In the genomic region with DNA sequence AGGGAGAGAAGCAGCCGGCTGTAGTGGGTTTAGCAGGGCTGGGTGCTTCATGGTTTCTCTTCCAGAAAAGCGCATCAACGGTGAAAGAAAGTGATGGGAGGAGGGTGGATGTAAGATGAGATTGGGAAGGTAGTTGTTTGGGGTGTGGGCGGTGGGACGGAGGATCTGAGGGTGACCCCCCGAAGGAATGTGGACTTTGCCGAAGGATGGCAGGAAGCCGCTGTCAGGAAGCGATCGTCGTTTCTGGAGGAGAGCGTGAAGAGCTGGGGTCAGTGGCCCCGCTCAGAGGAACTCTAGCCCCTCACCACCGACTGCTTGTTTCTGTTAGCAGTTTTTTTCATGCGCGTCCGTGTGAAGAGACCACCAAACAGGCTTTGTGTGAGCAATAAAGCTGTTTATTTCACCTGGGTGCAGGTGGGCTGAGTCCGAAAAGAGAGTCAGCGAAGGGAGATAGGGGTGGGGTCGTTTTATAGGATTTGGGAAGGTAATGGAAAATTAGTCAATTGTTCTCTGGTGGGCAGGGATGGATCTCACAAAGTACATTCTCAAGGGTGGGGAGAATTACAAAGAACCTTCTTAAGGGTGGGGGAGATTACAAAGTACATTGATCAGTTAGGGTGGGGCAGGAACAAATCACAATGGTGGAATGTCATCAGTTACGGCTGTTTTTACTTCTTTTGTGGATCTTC, we compare ENCODE assay signal across 8 cellular contexts. TPM values are rescaled to one million over a fixed set of nuclear protein-coding genes. Genes with fewer than 3 reads are reported as not detected.
DNase-seq lines count a peak whose midpoint lies in the region; ATAC-seq, FAIRE-seq and TF ChIP-seq lines count a peak whose summit lies in the region.
"Not testable (repeated sequence)": the region's sequence is repeated elsewhere in the genome, so short reads cannot be mapped to it uniquely, and the experiment has no call there.

No MANE protein-coding gene starts in this region.

- H3K36me3 Mint-ChIP-seq in IgD-negative memory B cell, type B pancreatic cell: not testable (repeated sequence)

- not testable (repeated sequence) for H3K36me3 ChIP-seq in ES-I3 (ENCODE audit: insufficient read depth, low read length); HepG2 (replicated peaks in 1 of 2; ENCODE audit: control insufficient read depth in 1 of 2, insufficient read depth in 2 of 2, low read length in 2 of 2); parathyroid adenoma (ENCODE audit: control insufficient read depth, insufficient read depth, low read length)
- H3K36me3 ChIP-seq in K562 (ENCODE audit: control insufficient read depth, insufficient read depth, low read length): peaks cover 36% of the 10 kb centered on the region

- peak overlapping the region; percentile 92 to 98 (median 96) for H3K4me3 Mint-ChIP-seq in IgD-negative memory B cell
- H3K4me3 Mint-ChIP-seq in type B pancreatic cell: peak overlapping the region; percentile 97

- in situ Hi-C loops in K562 (cut with MboI); HepG2 (cut with HindIII; ENCODE audit: extremely low pct_ligation_motif_present, low pct_unique_long_range_greater_than_20kb): not testable (repeated sequence)

- not testable (repeated sequence) for H3K9me3 ChIP-seq in ES-I3 (ENCODE audit: control insufficient read depth, insufficient read depth, low read length); K562 (replicated peaks; ENCODE audit: control insufficient read depth, insufficient read depth, low read depth, low read length); HepG2 (ENCODE audit: low read length); parathyroid adenoma (ENCODE audit: control insufficient read depth, low read length)

- peaks cover 16% of the 10 kb centered on the region for H3K9me1 ChIP-seq in K562 (ENCODE audit: control insufficient read depth, insufficient read depth, low read length)

- POLR2A ChIA-PET in K562 (lab: Yijun Ruan, JAX) (interaction anchor here (0.5 to 39.5 kb wide), 32 partner anchors 9 to 1359 kb away, joined by 3 to 1693 read pairs (median 4); a partner anchor contains a TSS), HepG2 (lab: Yijun Ruan, JAX) (interaction anchor here (0.9 to 2.1 kb wide), 4 partner anchors 14 to 44 kb away, joined by 3 to 16 read pairs (median 4); no protein-coding TSS in a partner anchor)

- ATAC-seq in K562: peak; percentile 5
- ATAC-seq in HepG2: peak; percentile 31

- H3K4me1 ChIP-seq in ES-I3 (ENCODE audit: insufficient read depth, low read length): peaks cover 33% of the 10 kb centered on the region
- peaks cover 47 to 49% of the 10 kb centered on the region in 2 experiments for H3K4me1 ChIP-seq in K562 (replicated peaks in 1 of 2; ENCODE audit: control insufficient read depth in 2 of 2, insufficient read depth in 2 of 2, low read length in 2 of 2)
- peaks cover 47% of the 10 kb centered on the region for H3K4me1 ChIP-seq in HepG2 (ENCODE audit: insufficient read depth, low read length)
- not testable (repeated sequence) for H3K4me1 ChIP-seq in parathyroid adenoma

- H3K9ac ChIP-seq in ES-I3 (ENCODE audit: low read depth, low read length) (peak overlapping the region; percentile 88), K562 (ENCODE audit: insufficient read depth in 1 of 2, low read depth in 2 of 2, low read length in 2 of 2) (peak overlapping the region; percentile 88 to 96), HepG2 (ENCODE audit: insufficient read depth, low read depth, low read length) (peak overlapping the region; percentile 94), parathyroid adenoma (peak overlapping the region; percentile 72)

- peak overlapping the region; percentile 92 to 96 (median 94) for H3K27ac Mint-ChIP-seq in IgD-negative memory B cell
- H3K27ac Mint-ChIP-seq in type B pancreatic cell: peak overlapping the region; percentile 98

- not testable (repeated sequence) for TF ChIP-seq RAD21 in K562 (CRISPR knock-in tag; conservative IDR thresholded peaks at IDR 0.05 in 1 of 2, IDR thresholded peaks at IDR 0.05 in 1 of 2); HepG2 (CRISPR knock-in tag; IDR thresholded peaks at IDR 0.05)

- H3K4me3 ChIP-seq in K562 (peak overlapping the region; percentile 53), fibroblast of mammary gland (ENCODE audit: control insufficient read depth, low read depth, low read length) (peak overlapping the region; percentile 79), HepG2 (replicated peaks in 1 of 3; ENCODE audit: insufficient read depth in 1 of 3, low read depth in 2 of 3, low read length in 3 of 3) (peak overlapping the region; percentile 92 to 94 (median 93)), parathyroid adenoma (ENCODE audit: low read depth, low read length) (peak overlapping the region; percentile 97)

- H2AFZ ChIP-seq in K562 (ENCODE audit: low read depth, low read length) (peak overlapping the region; percentile 96), parathyroid adenoma (peak overlapping the region; percentile 86)
- not testable (repeated sequence) for H2AFZ ChIP-seq in HepG2 (ENCODE audit: low read length)

- 1% methylated on average over 21 of the region's 21 CpGs for WGBS in K562 (ENCODE audit: insufficient coverage, low coverage, missing lambda C conversion rate)
- WGBS in HepG2 (ENCODE audit: low lambda C conversion rate): under 1% methylated on average over 21 of the region's 21 CpGs

- TF ChIP-seq POLR2A in K562 (conservative IDR thresholded peaks at IDR 0.05); HepG2 (IDR thresholded peaks at IDR 0.05; ENCODE audit: insufficient read depth in 1 of 2, low read depth in 2 of 2, low read length in 2 of 2): not testable (repeated sequence)

- H3K27ac ChIP-seq in VCaP (peak overlapping the region; percentile 88), K562 (ENCODE audit: extremely low read depth, low read depth, low read length) (peak overlapping the region; percentile 82), HepG2 (ENCODE audit: extremely low read length, insufficient read depth, low read length) (peak overlapping the region; percentile 87), parathyroid adenoma (peak overlapping the region; percentile 76)

- CTCF ChIA-PET in K562 (lab: Yijun Ruan, JAX; ENCODE audit: low intra/inter-chr PET ratio): interaction anchor here (1.1 to 1.5 kb wide), 2 partner anchors 12 to 56 kb away, joined by 4 to 11 read pairs; no protein-coding TSS in a partner anchor
- CTCF ChIA-PET in HepG2 (lab: Yijun Ruan, JAX; ENCODE audit: low intra/inter-chr PET ratio, low total read pairs): not testable (repeated sequence)

- H3K27me3 ChIP-seq in K562 (ENCODE audit: control insufficient read depth in 2 of 2, insufficient read depth in 2 of 2, low read length in 2 of 2); HepG2 (ENCODE audit: control insufficient read depth in 1 of 2, insufficient read depth in 2 of 2, low read length in 2 of 2); parathyroid adenoma (ENCODE audit: control insufficient read depth, insufficient read depth, low read length): not testable (repeated sequence)

- H3K79me2 ChIP-seq in K562 (ENCODE audit: control insufficient read depth, insufficient read depth, low read length) (peaks cover 61% of the 10 kb centered on the region), HepG2 (ENCODE audit: insufficient read depth, low read length) (peaks cover 56% of the 10 kb centered on the region), parathyroid adenoma (peaks cover 27% of the 10 kb centered on the region)

- not testable (repeated sequence) for FAIRE-seq in K562 (lab: Jason Lieb, UNC); HepG2 (lab: Jason Lieb, UNC)

- peaks cover 42% of the 10 kb centered on the region for H4K20me1 ChIP-seq in K562 (replicated peaks; ENCODE audit: control insufficient read depth, insufficient read depth, low read length)
- peaks cover 31% of the 10 kb centered on the region for H4K20me1 ChIP-seq in HepG2 (ENCODE audit: insufficient read depth, low read length)

- H3K4me1 Mint-ChIP-seq in IgD-negative memory B cell (peaks cover 30 to 43% (median 40%) of the 10 kb centered on the region in 3 donors), type B pancreatic cell (ENCODE audit: unreplicated experiment) (peaks cover 45% of the 10 kb centered on the region)

- peak in 2 of 4 experiments; percentile 81 to 82 for DNase-seq in K562 (ENCODE audit: extremely low read depth in 1 of 4, low spot score in 3 of 4)
- DNase-seq in fibroblast of mammary gland (ENCODE audit: low read depth); type B pancreatic cell (ENCODE audit: extremely low spot score, unreplicated experiment): not testable (repeated sequence)
- peak; percentile 24 for DNase-seq in HepG2 (ENCODE audit: low spot score)

- TF ChIP-seq EP300 in K562 (IDR thresholded peaks at IDR 0.05; ENCODE audit: low read length); HepG2 (IDR thresholded peaks at IDR 0.05; ENCODE audit: low read depth in 2 of 2, low read length in 2 of 2); HepG2 (CRISPR knock-in tag; IDR thresholded peaks at IDR 0.05; ENCODE audit: borderline replicate concordance): not testable (repeated sequence)

- intact Hi-C loops in K562 (cut with micrococcal nuclease): loop anchor here (1.0 to 10.0 kb wide), 5 partner anchors 12 to 494 kb away; a partner anchor contains a TSS
- intact Hi-C loops in HepG2 (cut with micrococcal nuclease; ENCODE audit: unreplicated experiment): not testable (repeated sequence)

- H3K9me3 Mint-ChIP-seq in IgD-negative memory B cell, type B pancreatic cell: not testable (repeated sequence)

- not testable (repeated sequence) for TF ChIP-seq CTCF in VCaP (conservative IDR thresholded peaks at IDR 0.05); K562 (IDR thresholded peaks at IDR 0.05 in 2 of 3, conservative IDR thresholded peaks at IDR 0.05 in 1 of 3; ENCODE audit: insufficient read depth in 2 of 3, low read depth in 1 of 3, low read length in 3 of 3); fibroblast of mammary gland (conservative IDR thresholded peaks at IDR 0.05; ENCODE audit: control insufficient read depth, insufficient read depth, low read depth, low read length); HepG2 (CRISPR knock-in tag; IDR thresholded peaks at IDR 0.05); parathyroid adenoma (IDR thresholded peaks at IDR 0.05); type B pancreatic cell (conservative IDR thresholded peaks at IDR 0.05)

- not testable (repeated sequence) for BruUV-seq in K562 (replicated peaks; lab: Mats Ljungman, UMichigan); HepG2 (replicated peaks; lab: Mats Ljungman, UMichigan)

- H3K4me2 ChIP-seq in K562 (ENCODE audit: insufficient read depth, low read length) (peak overlapping the region; percentile 94), HepG2 (ENCODE audit: low read depth, low read length) (peak overlapping the region; percentile 93), parathyroid adenoma (ENCODE audit: low read length) (peak overlapping the region; percentile 99)

- not testable (repeated sequence) for H3K27me3 Mint-ChIP-seq in IgD-negative memory B cell, type B pancreatic cell

RNA-seq across cellular contexts. Expression of a gene that starts 0.8 kb away (rescaled TPM):
- polyA plus RNA-seq in IgD-negative memory B cell (50.2 TPM), K562 (2011; rRNA removed) (40.4 and 111 TPM in 2 replicates), K562 (2014; fragmentation: Illumina TruSeq; extraction: Trizol) (76.0 and 122 TPM in 2 replicates), K562 (2014; fragmentation: Nextera tagmentation; extraction: Ambion mirVana) (1 to 10 TPM; 4.0 to 5.2 TPM), K562 (2014; rRNA removed) (102 and 130 TPM in 2 replicates), HepG2 (2011; rRNA removed) (27.0 and 31.0 TPM in 2 replicates)
- total RNA-seq in K562 (2011; cell fraction: chromatin; rRNA removed; ENCODE audit: low replicate concordance): 482 and 971 TPM in 2 replicates
- total RNA-seq in K562 (2011; cell fraction: nucleolus; rRNA removed): 663 TPM in 2 replicates
- 469 and 476 TPM in 2 replicates for total RNA-seq in K562 (2011; cell fraction: nucleoplasm; rRNA removed)
- total RNA-seq in K562 (2014; rRNA removed) (72.6 and 103 TPM in 2 replicates), K562 (2014; rRNA removed; fragmentation: Illumina TruSeq; extraction: Trizol) (26.1 and 26.4 TPM in 2 replicates), K562 (2015; rRNA removed; fragmentation: Illumina TruSeq; extraction: Trizol) (59.2 and 60.1 TPM in 2 replicates), K562 (2021) (264 and 271 TPM in 2 replicates), HepG2 (2016; rRNA removed; fragmentation: Illumina TruSeq; extraction: Trizol) (9.8 and 14.3 TPM in 2 replicates), type B pancreatic cell (ENCODE audit: low replicate concordance) (90.8 and 121 TPM in 2 replicates)
- 75.5 and 117 TPM in 2 replicates for polyA plus RNA-seq in K562 (2011; cell fraction: cytosol; rRNA removed)
- polyA plus RNA-seq in K562 (2011; cell fraction: nucleus; rRNA removed): 369 and 471 TPM in 2 replicates
- 148 and 229 TPM in 2 replicates for polyA plus RNA-seq in K562 (2012)
- polyA minus RNA-seq in K562 (2011; rRNA and poly(A)+ RNA removed): 98.8 and 108 TPM in 2 replicates
- 188 and 326 TPM in 2 replicates for polyA minus RNA-seq in K562 (2011; cell fraction: cytosol; rRNA and poly(A)+ RNA removed)
- polyA minus RNA-seq in K562 (2011; cell fraction: nucleus; rRNA and poly(A)+ RNA removed): 310 and 409 TPM in 2 replicates
- 51.6 and 53.2 TPM in 2 replicates for total RNA-seq in HepG2 (2016; cell fraction: cytosol; rRNA removed; fragmentation: Illumina TruSeq; extraction: Trizol; ENCODE audit: low read depth)
- total RNA-seq in HepG2 (2016; cell fraction: insoluble cytoplasmic fraction; rRNA removed; fragmentation: Illumina TruSeq; extraction: Trizol): 7.7 and 13.5 TPM in 2 replicates
- total RNA-seq in HepG2 (2016; cell fraction: membrane; rRNA removed; fragmentation: Illumina TruSeq; extraction: Trizol): 31.3 and 33.8 TPM in 2 replicates
- total RNA-seq in HepG2 (2016; cell fraction: nucleus; rRNA removed; fragmentation: Illumina TruSeq; extraction: Trizol): 27.9 and 31.0 TPM in 2 replicates
- polyA plus RNA-seq in HepG2 (2011; cell fraction: cytosol; rRNA removed): 12.4 and 17.0 TPM in 2 replicates
- 131 and 178 TPM in 2 replicates for polyA plus RNA-seq in HepG2 (2011; cell fraction: nucleus; rRNA removed)
- 31.5 and 37.1 TPM in 2 replicates for polyA plus RNA-seq in HepG2 (2012)
- 6.4 and 9.0 TPM in 2 replicates for polyA plus RNA-seq in HepG2 (2016; cell fraction: cytosol; fragmentation: Illumina TruSeq; extraction: Trizol; ENCODE audit: low read depth)
- polyA plus RNA-seq in HepG2 (2016; cell fraction: insoluble cytoplasmic fraction; fragmentation: Illumina TruSeq; extraction: Trizol; ENCODE audit: low read depth): 15.4 and 20.3 TPM in 2 replicates
- 14.6 and 14.9 TPM in 2 replicates for polyA plus RNA-seq in HepG2 (2016; cell fraction: membrane; fragmentation: Illumina TruSeq; extraction: Trizol; ENCODE audit: low read depth)
- 54.7 and 59.1 TPM in 2 replicates for polyA plus RNA-seq in HepG2 (2016; cell fraction: nucleus; fragmentation: Illumina TruSeq; extraction: Trizol; ENCODE audit: insufficient read depth, low read depth)
- polyA minus RNA-seq in HepG2 (2011; rRNA and poly(A)+ RNA removed; ENCODE audit: low replicate concordance): 39.9 and 83.9 TPM in 2 replicates
- polyA minus RNA-seq in HepG2 (2011; cell fraction: cytosol; rRNA and poly(A)+ RNA removed): 31.6 and 37.5 TPM in 2 replicates
- 98.0 and 116 TPM in 2 replicates for polyA minus RNA-seq in HepG2 (2011; cell fraction: nucleus; rRNA and poly(A)+ RNA removed)

RNA-seq across cellular contexts. Expression of a gene that starts 12.6 kb away (rescaled TPM):
- polyA plus RNA-seq in IgD-negative memory B cell (20.8 TPM), K562 (2011; rRNA removed) (25.6 and 43.0 TPM in 2 replicates), K562 (2014; fragmentation: Illumina TruSeq; extraction: Trizol) (15.4 and 16.5 TPM in 2 replicates), K562 (2014; fragmentation: Nextera tagmentation; extraction: Ambion mirVana) (1 to 10 TPM; 1.3 to 1.8 TPM), K562 (2014; rRNA removed) (15.8 and 18.6 TPM in 2 replicates), HepG2 (2011; rRNA removed) (10.9 and 15.8 TPM in 2 replicates)
- 116 and 152 TPM in 2 replicates for total RNA-seq in K562 (2011; cell fraction: chromatin; rRNA removed; ENCODE audit: low replicate concordance)
- total RNA-seq in K562 (2011; cell fraction: nucleolus; rRNA removed): 68.5 and 75.0 TPM in 2 replicates
- total RNA-seq in K562 (2011; cell fraction: nucleoplasm; rRNA removed): 88.1 and 101 TPM in 2 replicates
- total RNA-seq in K562 (2014; rRNA removed) (15.1 and 15.6 TPM in 2 replicates), K562 (2014; rRNA removed; fragmentation: Illumina TruSeq; extraction: Trizol) (13.5 and 15.3 TPM in 2 replicates), K562 (2015; rRNA removed; fragmentation: Illumina TruSeq; extraction: Trizol) (15.2 and 15.7 TPM in 2 replicates), K562 (2021) (20.1 and 21.1 TPM in 2 replicates), HepG2 (2016; rRNA removed; fragmentation: Illumina TruSeq; extraction: Trizol) (11.3 and 14.8 TPM in 2 replicates), type B pancreatic cell (ENCODE audit: low replicate concordance) (34.3 and 38.8 TPM in 2 replicates)
- 24.5 and 36.2 TPM in 2 replicates for polyA plus RNA-seq in K562 (2011; cell fraction: cytosol; rRNA removed)
- 73.7 and 92.5 TPM in 2 replicates for polyA plus RNA-seq in K562 (2011; cell fraction: nucleus; rRNA removed)
- polyA plus RNA-seq in K562 (2012): 15.0 and 42.6 TPM in 2 replicates
- polyA minus RNA-seq in K562 (2011; rRNA and poly(A)+ RNA removed): 24.1 and 42.3 TPM in 2 replicates
- 13.4 and 21.4 TPM in 2 replicates for polyA minus RNA-seq in K562 (2011; cell fraction: cytosol; rRNA and poly(A)+ RNA removed)
- polyA minus RNA-seq in K562 (2011; cell fraction: nucleus; rRNA and poly(A)+ RNA removed): 36.2 and 65.9 TPM in 2 replicates
- 3.5 and 4.2 TPM in 2 replicates for total RNA-seq in HepG2 (2016; cell fraction: cytosol; rRNA removed; fragmentation: Illumina TruSeq; extraction: Trizol; ENCODE audit: low read depth)
- 9.8 and 17.0 TPM in 2 replicates for total RNA-seq in HepG2 (2016; cell fraction: insoluble cytoplasmic fraction; rRNA removed; fragmentation: Illumina TruSeq; extraction: Trizol)
- 5.6 and 6.4 TPM in 2 replicates for total RNA-seq in HepG2 (2016; cell fraction: membrane; rRNA removed; fragmentation: Illumina TruSeq; extraction: Trizol)
- total RNA-seq in HepG2 (2016; cell fraction: nucleus; rRNA removed; fragmentation: Illumina TruSeq; extraction: Trizol): 16.4 and 19.9 TPM in 2 replicates
- polyA plus RNA-seq in HepG2 (2011; cell fraction: cytosol; rRNA removed): 10.9 and 13.2 TPM in 2 replicates
- 24.9 and 26.8 TPM in 2 replicates for polyA plus RNA-seq in HepG2 (2011; cell fraction: nucleus; rRNA removed)
- 7.6 and 8.3 TPM in 2 replicates for polyA plus RNA-seq in HepG2 (2012)
- polyA plus RNA-seq in HepG2 (2016; cell fraction: cytosol; fragmentation: Illumina TruSeq; extraction: Trizol; ENCODE audit: low read depth): 0.76 and 1.1 TPM in 2 replicates
- polyA plus RNA-seq in HepG2 (2016; cell fraction: insoluble cytoplasmic fraction; fragmentation: Illumina TruSeq; extraction: Trizol; ENCODE audit: low read depth): 7.9 and 10.3 TPM in 2 replicates
- polyA plus RNA-seq in HepG2 (2016; cell fraction: membrane; fragmentation: Illumina TruSeq; extraction: Trizol; ENCODE audit: low read depth): 1.1 and 1.6 TPM in 2 replicates
- 21.4 and 25.4 TPM in 2 replicates for polyA plus RNA-seq in HepG2 (2016; cell fraction: nucleus; fragmentation: Illumina TruSeq; extraction: Trizol; ENCODE audit: insufficient read depth, low read depth)
- 12.1 and 32.8 TPM in 2 replicates for polyA minus RNA-seq in HepG2 (2011; rRNA and poly(A)+ RNA removed; ENCODE audit: low replicate concordance)
- polyA minus RNA-seq in HepG2 (2011; cell fraction: cytosol; rRNA and poly(A)+ RNA removed): 6.0 and 10.6 TPM in 2 replicates
- 17.1 and 18.6 TPM in 2 replicates for polyA minus RNA-seq in HepG2 (2011; cell fraction: nucleus; rRNA and poly(A)+ RNA removed)
